Comparison of ENCODE assay signal across 1 cellular context in the genomic region with DNA sequence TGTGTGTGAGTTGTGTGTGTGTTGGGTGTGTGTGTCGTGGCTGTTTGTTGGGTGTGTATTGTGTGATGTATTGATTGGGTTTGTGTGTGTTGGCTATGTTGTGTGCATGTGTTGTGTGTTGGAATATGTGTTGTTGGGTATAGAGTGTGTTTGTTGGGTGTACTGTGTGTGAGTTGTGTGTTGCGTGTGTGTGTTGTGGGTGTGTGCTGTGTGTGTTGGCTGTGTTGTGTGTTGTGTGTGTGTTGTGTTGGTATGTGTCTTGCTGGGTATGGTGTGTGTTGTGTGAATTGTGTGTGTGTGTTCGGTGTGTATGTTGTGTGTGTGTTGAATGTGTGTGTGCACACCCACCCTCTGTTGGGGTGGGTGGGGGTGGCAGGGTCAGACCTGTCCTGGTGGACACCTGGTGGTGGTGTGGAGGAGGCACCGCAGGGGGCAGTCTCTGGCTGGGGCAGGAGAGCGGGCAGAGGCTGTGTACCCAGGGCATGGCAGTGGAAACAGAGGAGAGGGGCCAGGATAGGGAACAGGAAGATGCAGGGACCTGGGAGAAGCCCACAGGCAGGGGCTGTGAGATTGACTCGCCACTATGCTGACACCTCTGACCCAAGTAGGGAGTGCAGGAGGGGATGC.
TF ChIP-seq lines count a peak whose summit lies in the region.

No MANE protein-coding gene starts in this region.

TF ChIP-seq in IMR-90, 13 proteins besides CTCF, POLR2A, EP300 and RAD21:
- TF ChIP-seq RCOR1 (IDR thresholded peaks at IDR 0.05; ENCODE audit: insufficient replicate concordance, low read length) (no peak), NFE2L2 (IDR thresholded peaks at IDR 0.05; ENCODE audit: low read depth, low read length) (no peak), SMC3 (IDR thresholded peaks at IDR 0.05; ENCODE audit: low read depth, low read length) (no peak), MAZ (IDR thresholded peaks at IDR 0.05; ENCODE audit: borderline replicate concordance, low read depth, low read length) (no peak), FOS (IDR thresholded peaks at IDR 0.05; ENCODE audit: low read depth, low read length) (no peak), CHD1 (IDR thresholded peaks at IDR 0.05; ENCODE audit: low read depth, low read length) (no peak), CEBPB (IDR thresholded peaks at IDR 0.05; ENCODE audit: low read depth, low read length) (no peak)
- TF ChIP-seq, protein P1, sequence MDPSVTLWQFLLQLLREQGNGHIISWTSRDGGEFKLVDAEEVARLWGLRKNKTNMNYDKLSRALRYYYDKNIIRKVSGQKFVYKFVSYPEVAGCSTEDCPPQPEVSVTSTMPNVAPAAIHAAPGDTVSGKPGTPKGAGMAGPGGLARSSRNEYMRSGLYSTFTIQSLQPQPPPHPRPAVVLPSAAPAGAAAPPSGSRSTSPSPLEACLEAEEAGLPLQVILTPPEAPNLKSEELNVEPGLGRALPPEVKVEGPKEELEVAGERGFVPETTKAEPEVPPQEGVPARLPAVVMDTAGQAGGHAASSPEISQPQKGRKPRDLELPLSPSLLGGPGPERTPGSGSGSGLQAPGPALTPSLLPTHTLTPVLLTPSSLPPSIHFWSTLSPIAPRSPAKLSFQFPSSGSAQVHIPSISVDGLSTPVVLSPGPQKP (IDR thresholded peaks at IDR 0.05; ENCODE audit: borderline replicate concordance, low read depth, low read length): no peak
